ENCODE assay signal across 8 cellular contexts in the genomic region with DNA sequence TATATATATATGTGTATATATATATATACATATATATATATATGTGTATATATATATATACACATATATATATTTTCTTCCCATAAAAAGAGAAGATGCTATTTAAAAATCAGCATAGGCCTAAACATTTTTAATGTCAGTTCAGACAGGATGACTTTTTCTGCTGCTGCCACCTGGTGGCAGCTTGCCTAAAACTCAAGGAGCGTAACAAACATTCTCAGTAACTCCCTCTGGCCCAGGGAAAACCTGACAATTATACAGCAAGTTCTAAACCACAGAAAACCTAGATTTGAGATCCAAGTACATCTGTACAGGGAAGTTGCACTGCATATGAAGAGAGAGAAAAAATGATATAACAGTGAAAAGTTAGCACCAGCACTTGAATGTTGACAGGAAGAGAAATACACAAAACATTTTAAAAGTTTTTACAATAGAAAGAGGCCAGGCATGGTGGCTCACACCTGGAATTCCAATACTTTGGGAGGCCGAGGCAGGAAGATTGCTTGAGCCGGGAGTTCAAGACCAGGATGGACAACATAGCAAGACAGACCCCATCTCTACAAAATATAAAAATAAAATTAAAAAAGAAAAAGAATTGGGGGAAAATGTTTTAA. TPM values are rescaled to one million over a fixed set of nuclear protein-coding genes. Genes with fewer than 3 reads are reported as not detected.
DNase-seq lines count a peak whose midpoint lies in the region; ATAC-seq and TF ChIP-seq lines count a peak whose summit lies in the region.

No MANE protein-coding gene starts in this region.

- H3K9ac ChIP-seq in parathyroid adenoma = no peak overlapping the region

- H3K27ac ChIP-seq in parathyroid adenoma = no peak overlapping the region

- TF ChIP-seq CTCF in parathyroid adenoma (IDR thresholded peaks at IDR 0.05) (peak; percentile 31), omental fat pad (IDR thresholded peaks at IDR 0.05) (peak in 1 of 3 donors; percentile 25)

- H2AFZ ChIP-seq in parathyroid adenoma = no peak overlapping the region

- DNase-seq in ELR (ENCODE audit: low read depth) (peak; percentile 68), NCI-H774 (lab: John Stamatoyannopoulos, UW) (peak; percentile 45), fibroblast of the conjunctiva (ENCODE audit: low read depth) (peak; percentile 33), omental fat pad (ENCODE audit: low spot score) (no peak)
- DNase-seq in activated CD8-positive, alpha-beta memory T cell treated with anti-CD3 and anti-CD28 coated beads, Interleukin-2, amount 50 U/mL, for 4 hours = peak; percentile 39

- no peaks in the 10 kb centered on the region for H3K4me1 ChIP-seq in parathyroid adenoma

- H3K27me3 ChIP-seq in parathyroid adenoma (ENCODE audit: control insufficient read depth, insufficient read depth, low read length) = no peaks in the 10 kb centered on the region

- no peaks in the 10 kb centered on the region for H3K79me2 ChIP-seq in parathyroid adenoma

- no peak overlapping the region for H3K4me2 ChIP-seq in parathyroid adenoma (ENCODE audit: low read length)

- H3K9me3 ChIP-seq in parathyroid adenoma (ENCODE audit: control insufficient read depth, low read length) = no peaks in the 10 kb centered on the region

- no peaks in the 10 kb centered on the region for H3K36me3 ChIP-seq in parathyroid adenoma (ENCODE audit: control insufficient read depth, insufficient read depth, low read length)

- no peak overlapping the region for H3K4me3 ChIP-seq in parathyroid adenoma (ENCODE audit: low read depth, low read length)

- ATAC-seq in HG02885 (IDR thresholded peaks at IDR 0.05; ENCODE audit: poor library complexity, unreplicated experiment) (peak; percentile 60), HG03045 (IDR thresholded peaks at IDR 0.05; ENCODE audit: unreplicated experiment) (no peak), omental fat pad (ENCODE audit: low FRiP score) (no peak)

RNA-seq across cellular contexts. Expression of a gene that starts 16.6 kb away (rescaled TPM):
- not detected for total RNA-seq in omental fat pad

RNA-seq across cellular contexts. Expression of a gene that starts 24.9 kb away (rescaled TPM):
- not detected for total RNA-seq in omental fat pad

RNA-seq across cellular contexts. Expression of a gene that starts 36.3 kb away (rescaled TPM):
- 10 to 100 TPM; 28.6 to 40.7 (median 32.3) TPM for total RNA-seq in omental fat pad

RNA-seq across cellular contexts. Expression of a gene that starts 42.9 kb away (rescaled TPM):
- not detected for total RNA-seq in omental fat pad
